In the genomic region with DNA sequence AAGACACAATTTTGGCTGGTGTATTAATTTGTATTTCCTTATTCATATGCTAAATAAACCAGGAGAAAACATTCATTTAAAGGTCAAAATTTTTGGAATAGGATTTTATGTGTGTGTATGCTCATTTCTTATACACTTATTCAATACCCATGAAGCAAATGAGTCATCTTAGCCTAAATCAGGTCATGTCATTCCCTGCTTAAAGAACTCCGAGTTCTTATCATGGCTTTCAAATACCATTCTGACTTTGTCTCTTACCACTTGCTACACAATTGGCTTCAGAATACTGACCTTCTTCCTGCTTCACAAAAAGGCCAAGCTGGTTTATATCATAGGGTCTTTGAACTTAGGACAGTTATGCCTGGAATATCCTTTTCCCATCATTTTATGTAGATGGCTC, we compare ENCODE assay signal across 19 cellular contexts.
DNase-seq lines count a peak whose midpoint lies in the region; ATAC-seq and TF ChIP-seq lines count a peak whose summit lies in the region.
"Had no signal": no experiment of that assay in that cellular context is flagged by ENCODE, and none has a peak within 500 bp of the region (broad histone marks: within the 10 kb centered on the region; RNA-seq: fewer than 3 reads in every experiment).

No MANE protein-coding gene starts in this region.

- no peaks in the 10 kb centered on the region for H3K27me3 ChIP-seq in mesendoderm (ENCODE audit: insufficient read depth, low read length, poor library complexity)
- H3K27me3 ChIP-seq: BE2C, tibial artery had no signal

- TF ChIP-seq CTCF in choroid plexus epithelial cell (conservative IDR thresholded peaks at IDR 0.05; ENCODE audit: low read depth, low read length) = no peak

- H3K18ac ChIP-seq in mesendoderm (ENCODE audit: low read length) = no peak overlapping the region

- H2BK5ac ChIP-seq in mesendoderm (ENCODE audit: low read length) = no peak overlapping the region

- H3K4ac ChIP-seq in mesendoderm (ENCODE audit: low read depth, low read length) = no peak overlapping the region

- no peaks in the 10 kb centered on the region for H3K79me2 ChIP-seq in mesendoderm (ENCODE audit: control insufficient read depth, insufficient read depth, low read length)

- H3K4me1 ChIP-seq in mesendoderm (ENCODE audit: control insufficient read depth, low read depth, low read length) = no peaks in the 10 kb centered on the region
- H3K4me1 ChIP-seq: BE2C, psoas muscle had no signal

- H2AK5ac ChIP-seq in mesendoderm (ENCODE audit: low read length) = no peak overlapping the region

- no peak for ATAC-seq in left colon
- ATAC-seq: natural killer cell treated with Interleukin-12 subunit alpha and Interleukin-12 subunit beta and Interleukin-15 and Interleukin-18, amount 100 ng/mL, for 72 hours; psoas muscle; stimulated activated memory B cell treated with anti-CD40 and anti-IgM and Interleukin-4, amounts not matched to agents 10 μg/mL and 1 μg/mL and 100 μg/mL, for 72 hours; WTC11 had no signal

- H3K4me3 ChIP-seq in choroid plexus epithelial cell (ENCODE audit: low read depth, low read length) (no peak overlapping the region), mesendoderm (ENCODE audit: low read length) (no peak overlapping the region)
- H3K4me3 ChIP-seq: lung, psoas muscle, tibial artery had no signal

- H3K36me3 ChIP-seq in mesendoderm (ENCODE audit: control insufficient read depth, insufficient read depth, low read length) = no peaks in the 10 kb centered on the region
- H3K36me3 ChIP-seq: BE2C, tibial artery had no signal

- no peak overlapping the region for H3K56ac ChIP-seq in mesendoderm (ENCODE audit: low read length)

- H3K79me1 ChIP-seq in mesendoderm (ENCODE audit: low read length) = no peaks in the 10 kb centered on the region

- no peak overlapping the region for H2BK120ac ChIP-seq in mesendoderm (ENCODE audit: low read depth, low read length)

- no peak overlapping the region for H3K9ac ChIP-seq in mesendoderm (ENCODE audit: low read length)

- no peak overlapping the region for H3K27ac ChIP-seq in mesendoderm (ENCODE audit: low read depth, low read length)
- H3K27ac ChIP-seq: psoas muscle, tibial artery had no signal

- no CpG with 5 or more reads among the region's 1 CpG for WGBS in mesendoderm (ENCODE audit: extremely low coverage, insufficient coverage, low lambda C conversion rate)

- no peak overlapping the region for H3K23ac ChIP-seq in mesendoderm (ENCODE audit: low read length)

- no peak overlapping the region for H4K8ac ChIP-seq in mesendoderm (ENCODE audit: low read depth, low read length)

- no peak overlapping the region for H3K4me2 ChIP-seq in mesendoderm (ENCODE audit: low read length)

- intact Hi-C loops in left colon (cut with DNase I, micrococcal nuclease) = no loop called here

- no peak overlapping the region for H2BK15ac ChIP-seq in mesendoderm (replicated peaks; ENCODE audit: low read depth)

- DNase-seq in ELR (ENCODE audit: low read depth) = peak; percentile 55
- DNase-seq in NCI-H460 (ENCODE audit: extremely low read depth, low read depth) = peak; percentile 32
- peak; percentile 71 for DNase-seq in choroid plexus epithelial cell (ENCODE audit: low read depth)
- DNase-seq in mesendoderm = peak; percentile 26
- no peak for DNase-seq in left colon
- no peak for DNase-seq in NCI-H2196 treated with DMSO at 0.1 percent for 48 hours (lab: John Stamatoyannopoulos, UW; ENCODE audit: unreplicated experiment)
- DNase-seq in SIG-M5 (lab: John Stamatoyannopoulos, UW) = no peak
- no peak for DNase-seq in NK-92 treated with Interleukin-12 subunit alpha and Interleukin-12 subunit beta, amount 100 ng/mL, for 24 hours (lab: John Stamatoyannopoulos, UW)
- DNase-seq: activated naive CD8-positive, alpha-beta T cell treated with anti-CD3 and anti-CD28 coated beads, Interleukin-2, amount 10 ng/mL, durations not matched to agents 7 days and 5 days; BE2C; cerebellar nuclear complex; GF-D8; psoas muscle; RPMI8226; tibial artery had no signal

- H4K5ac ChIP-seq in mesendoderm (ENCODE audit: low read length) = no peak overlapping the region

Comparison
In these comparisons a context has a peak if more than half of its experiments do, and no peak if none do; other contexts are left out.
1. DNase-seq: peak in ELR (single experiment), NCI-H460 (single experiment), choroid plexus epithelial cell (single experiment) and mesendoderm (single experiment); none in left colon (0 of 2), NCI-H2196 treated with DMSO at 0.1 percent for 48 hours (single experiment), SIG-M5 (single experiment) and NK-92 treated with Interleukin-12 subunit alpha and Interleukin-12 subunit beta, amount 100 ng/mL, for 24 hours (single experiment).